34 cellular contexts compared by ENCODE assay signal in the genomic region with DNA sequence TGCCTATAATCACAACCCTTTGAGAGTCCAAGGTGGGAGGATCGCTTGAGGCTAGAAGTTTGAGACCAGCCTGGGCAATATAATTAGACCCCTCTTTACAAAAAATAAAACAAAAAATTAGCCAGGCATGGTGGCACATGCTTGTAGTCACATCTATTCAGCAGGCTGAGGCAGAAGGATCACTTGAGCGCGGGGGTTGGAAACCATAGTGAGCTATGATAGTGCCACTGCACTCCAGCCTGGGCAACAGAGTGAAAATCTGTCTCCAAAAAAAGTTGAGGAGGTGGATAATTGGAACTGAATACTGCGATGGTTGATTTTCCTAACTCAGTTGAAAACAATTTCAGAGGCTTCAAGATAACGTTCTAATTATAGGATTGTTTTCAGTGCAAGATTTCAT. TPM values are rescaled to one million over a fixed set of nuclear protein-coding genes. Genes with fewer than 3 reads are reported as not detected.
"Had no signal": no experiment of that assay in that cellular context is flagged by ENCODE, and none has a peak within 500 bp of the region (broad histone marks: within the 10 kb centered on the region; RNA-seq: fewer than 3 reads in every experiment).

No MANE protein-coding gene starts in this region.

- H3K4me1 Mint-ChIP-seq: activated B cell treated with CpG ODN at 0.5 μM for 24 hours; activated CD4-positive, alpha-beta T cell treated with anti-CD3 and anti-CD28 coated beads, Interleukin-2, amount 10 ng/mL, durations not matched to agents 24 days and 14 days; activated naive CD8-positive, alpha-beta T cell treated with anti-CD3 and anti-CD28 coated beads for 36 hours; activated T-helper 17 cell treated with anti-CD3 and anti-CD28 coated beads, Interleukin-2, amount 50 U/mL, for 72 hours had no signal

- H3K9me3 Mint-ChIP-seq: activated CD4-positive, alpha-beta T cell treated with anti-CD3 and anti-CD28 coated beads, Interleukin-2, amount 10 ng/mL, durations not matched to agents 24 days and 14 days; activated T-helper 1 cell treated with anti-CD3 and anti-CD28 coated beads, Interleukin-12 subunit alpha, Interleukin-12 subunit beta, Interleukin-2, Interleukin-4 antibody, amounts not matched to agents 30 ng/mL and 10 ng/mL and 1 ng/mL, durations not matched to agents 14 hours and 24 hours and 36 hours; activated T-helper 17 cell treated with anti-CD3 and anti-CD28 coated beads, Interleukin-2, amount 50 U/mL, for 72 hours; T-helper 1 cell treated with Interleukin-12 subunit alpha and Interleukin-12 subunit beta and Interleukin-4 antibody, amounts not matched to agents 30 μg/mL and 1 μg/mL, for 36 hours; T-helper 2 cell treated with Interferon-gamma antibody and Interleukin-4, amounts not matched to agents 5 μg/mL and 100 μg/mL, for 36 hours had no signal

- H3K4me3 Mint-ChIP-seq: activated B cell treated with CpG ODN at 0.5 μM for 24 hours; activated CD4-positive, alpha-beta memory T cell treated with anti-CD3 and anti-CD28 coated beads for 36 hours; activated CD4-positive, alpha-beta T cell treated with anti-CD3 and anti-CD28 coated beads, Interleukin-2, amount 10 ng/mL, durations not matched to agents 24 days and 14 days; activated CD8-positive, alpha-beta T cell treated with anti-CD3 and anti-CD28 coated beads for 36 hours; activated naive CD4-positive, alpha-beta T cell treated with anti-CD3 and anti-CD28 coated beads for 36 hours; activated naive CD8-positive, alpha-beta T cell treated with anti-CD3 and anti-CD28 coated beads for 36 hours; activated T-cell treated with anti-CD3 and anti-CD28 coated beads, Interleukin-2, amount 50 U/mL, for 4 hours; activated T-cell treated with anti-CD3 and anti-CD28 coated beads, Interleukin-2, amount 50 U/mL, for 72 hours; activated T-helper 1 cell treated with anti-CD3 and anti-CD28 coated beads, Interleukin-12 subunit alpha, Interleukin-12 subunit beta, Interleukin-2, Interleukin-4 antibody, amounts not matched to agents 30 ng/mL and 10 ng/mL and 1 ng/mL, durations not matched to agents 14 hours and 24 hours and 36 hours; activated T-helper 17 cell treated with anti-CD3 and anti-CD28 coated beads, Interleukin-2, amount 50 U/mL, for 72 hours; T-helper 1 cell treated with Interleukin-12 subunit alpha and Interleukin-12 subunit beta and Interleukin-4 antibody, amounts not matched to agents 30 μg/mL and 1 μg/mL, for 36 hours; T-helper 2 cell treated with Interferon-gamma antibody and Interleukin-4, amounts not matched to agents 5 μg/mL and 100 μg/mL, for 36 hours had no signal

- DNase-seq: activated B cell treated with CpG ODN at 0.5 μM for 24 hours; activated CD4-positive, alpha-beta memory T cell treated with anti-CD3 and anti-CD28 coated beads for 36 hours; activated CD4-positive, alpha-beta T cell treated with anti-CD3 and anti-CD28 coated beads for 4 hours; activated CD4-positive, alpha-beta T cell treated with anti-CD3 and anti-CD28 coated beads, Interleukin-2, amount 10 ng/mL, durations not matched to agents 24 days and 14 days; activated CD4-positive, alpha-beta T cell treated with anti-CD3 and anti-CD28 coated beads, Interleukin-2, amount 50 U/mL, for 1 hour; activated CD4-positive, alpha-beta T cell treated with anti-CD3 and anti-CD28 coated beads, Interleukin-2, amount 50 U/mL, for 4 hours; activated CD4-positive, CD25-positive, alpha-beta regulatory T cell treated with anti-CD3 and anti-CD28 coated beads, Interleukin-2, amount 50 U/mL, for 72 hours; activated CD8-positive, alpha-beta memory T cell treated with anti-CD3 and anti-CD28 coated beads, Interleukin-2, amount 50 U/mL, for 4 hours; activated CD8-positive, alpha-beta T cell treated with anti-CD3 and anti-CD28 coated beads for 36 hours; activated effector memory CD4-positive, alpha-beta T cell treated with anti-CD3 and anti-CD28 coated beads, Interleukin-2, amount 50 U/mL, for 16 hours; activated gamma-delta T cell treated with Interleukin-2 at 50 U/mL for 16 hours; activated naive CD4-positive, alpha-beta T cell; activated naive CD4-positive, alpha-beta T cell treated with anti-CD3 and anti-CD28 coated beads for 36 hours; activated naive CD4-positive, alpha-beta T cell treated with anti-CD3 and anti-CD28 coated beads, Interleukin-2, amount 50 U/mL, for 16 hours; activated naive CD8-positive, alpha-beta T cell treated with anti-CD3 and anti-CD28 coated beads for 36 hours; activated T-cell treated with anti-CD3 and anti-CD28 coated beads for 4 hours; activated T-cell treated with anti-CD3 and anti-CD28 coated beads, Interleukin-2, amount 50 U/mL, for 1 hour; activated T-cell treated with anti-CD3 and anti-CD28 coated beads, Interleukin-2, amount 50 U/mL, for 4 hours; activated T-cell treated with anti-CD3 and anti-CD28 coated beads, Interleukin-2, amount 50 U/mL, for 72 hours; adrenal gland; amniotic stem cell; aorta; body of pancreas; brain microvascular endothelial cell; central memory CD4-positive, alpha-beta T cell; T-helper 1 cell; T-helper 2 cell; T-helper 9 cell had no signal

- H3K27me3 Mint-ChIP-seq: activated B cell treated with CpG ODN at 0.5 μM for 24 hours; activated CD4-positive, alpha-beta memory T cell treated with anti-CD3 and anti-CD28 coated beads for 36 hours; activated CD4-positive, alpha-beta T cell treated with anti-CD3 and anti-CD28 coated beads, Interleukin-2, amount 10 ng/mL, durations not matched to agents 24 days and 14 days; activated CD8-positive, alpha-beta T cell treated with anti-CD3 and anti-CD28 coated beads for 36 hours; activated naive CD8-positive, alpha-beta T cell treated with anti-CD3 and anti-CD28 coated beads for 36 hours; activated T-helper 17 cell treated with anti-CD3 and anti-CD28 coated beads, Interleukin-2, amount 50 U/mL, for 72 hours had no signal

- ATAC-seq: activated CD8-positive, alpha-beta T cell treated with anti-CD3 and anti-CD28 coated beads for 36 hours; activated naive CD4-positive, alpha-beta T cell treated with anti-CD3 and anti-CD28 coated beads, Interleukin-2, amount 50 U/mL, for 72 hours; activated T-cell treated with anti-CD3 and anti-CD28 coated beads, Interleukin-2, amount 50 U/mL, for 4 hours; activated T-cell treated with anti-CD3 and anti-CD28 coated beads, Interleukin-2, amount 50 U/mL, for 72 hours; activated T-helper 17 cell treated with anti-CD3 and anti-CD28 coated beads, Interleukin-2, amount 50 U/mL, for 72 hours; body of pancreas had no signal

- H3K36me3 Mint-ChIP-seq: activated CD4-positive, alpha-beta memory T cell treated with anti-CD3 and anti-CD28 coated beads for 36 hours; activated naive CD4-positive, alpha-beta T cell treated with anti-CD3 and anti-CD28 coated beads, Interleukin-2, amount 50 U/mL, for 72 hours; activated naive CD8-positive, alpha-beta T cell treated with anti-CD3 and anti-CD28 coated beads for 36 hours had no signal

- H3K27ac Mint-ChIP-seq: activated B cell treated with CpG ODN at 0.5 μM for 24 hours; activated CD4-positive, alpha-beta memory T cell treated with anti-CD3 and anti-CD28 coated beads for 36 hours; activated CD4-positive, alpha-beta T cell treated with anti-CD3 and anti-CD28 coated beads, Interleukin-2, amount 10 ng/mL, durations not matched to agents 24 days and 14 days; activated CD8-positive, alpha-beta T cell treated with anti-CD3 and anti-CD28 coated beads for 36 hours; activated naive CD4-positive, alpha-beta T cell treated with anti-CD3 and anti-CD28 coated beads for 36 hours; activated naive CD4-positive, alpha-beta T cell treated with anti-CD3 and anti-CD28 coated beads, Interleukin-2, amount 50 U/mL, for 72 hours; activated naive CD8-positive, alpha-beta T cell treated with anti-CD3 and anti-CD28 coated beads for 36 hours; activated T-cell treated with anti-CD3 and anti-CD28 coated beads, Interleukin-2, amount 50 U/mL, for 72 hours; activated T-helper 1 cell treated with anti-CD3 and anti-CD28 coated beads, Interleukin-12 subunit alpha, Interleukin-12 subunit beta, Interleukin-2, Interleukin-4 antibody, amounts not matched to agents 30 ng/mL and 10 ng/mL and 1 ng/mL, durations not matched to agents 14 hours and 24 hours and 36 hours; activated T-helper 17 cell treated with anti-CD3 and anti-CD28 coated beads, Interleukin-2, amount 50 U/mL, for 72 hours; T-helper 1 cell treated with Interleukin-12 subunit alpha and Interleukin-12 subunit beta and Interleukin-4 antibody, amounts not matched to agents 30 μg/mL and 1 μg/mL, for 36 hours; T-helper 2 cell treated with Interferon-gamma antibody and Interleukin-4, amounts not matched to agents 5 μg/mL and 100 μg/mL, for 36 hours had no signal

RNA-seq across cellular contexts. Expression of a gene that starts 52.6 kb away (rescaled TPM):
- total RNA-seq: activated B cell treated with CpG ODN at 0.5 μM for 24 hours; activated CD4-positive, alpha-beta memory T cell treated with anti-CD3 and anti-CD28 coated beads for 36 hours; activated CD4-positive, alpha-beta T cell treated with anti-CD3 and anti-CD28 coated beads, Interleukin-2, amount 10 ng/mL, durations not matched to agents 24 days and 14 days; activated CD8-positive, alpha-beta memory T cell treated with anti-CD3 and anti-CD28 coated beads for 36 hours; activated CD8-positive, alpha-beta T cell treated with anti-CD3 and anti-CD28 coated beads for 36 hours; activated naive CD4-positive, alpha-beta T cell treated with anti-CD3 and anti-CD28 coated beads for 36 hours; activated naive CD4-positive, alpha-beta T cell treated with anti-CD3 and anti-CD28 coated beads, Interleukin-2, amount 50 U/mL, for 72 hours; activated naive CD8-positive, alpha-beta T cell treated with anti-CD3 and anti-CD28 coated beads for 36 hours; activated T-cell treated with anti-CD3 and anti-CD28 coated beads, Interleukin-2, amount 50 U/mL, for 72 hours; activated T-helper 1 cell treated with anti-CD3 and anti-CD28 coated beads, Interleukin-12 subunit alpha, Interleukin-12 subunit beta, Interleukin-2, Interleukin-4 antibody, amounts not matched to agents 30 ng/mL and 10 ng/mL and 1 ng/mL, durations not matched to agents 14 hours and 24 hours and 36 hours; activated T-helper 17 cell treated with anti-CD3 and anti-CD28 coated beads, Interleukin-2, amount 50 U/mL, for 72 hours had no signal
